In genomic region chr10:18859659-18860058, GRCh38 we compare ENCODE assay signal across 22 cellular contexts.
DNase-seq lines count a peak whose midpoint lies in the region; ATAC-seq, FAIRE-seq and TF ChIP-seq lines count a peak whose summit lies in the region.
"Had no signal": no experiment of that assay in that cellular context is flagged by ENCODE, and none has a peak within 500 bp of the region (broad histone marks: within the 10 kb centered on the region; RNA-seq: fewer than 3 reads in every experiment).

No MANE protein-coding gene starts in this region.

- intact Hi-C loops in IMR-90 (cut with micrococcal nuclease), result no loop called here
- intact Hi-C loops in K562 (cut with micrococcal nuclease), result no loop called here

- no peak overlapping the region for H3K4me2 ChIP-seq in A549
- no peak overlapping the region for H3K4me2 ChIP-seq in IMR-90 (ENCODE audit: low read depth, low read length)
- H3K4me2 ChIP-seq in K562 (ENCODE audit: insufficient read depth, low read length), result no peak overlapping the region
- H3K4me2 ChIP-seq: BLaER1 treated with 17β-estradiol and CSF1 and Interleukin-3, amounts not matched to agents 10 nM and 100 nM had no signal

- TF ChIP-seq EP300 in A549 (IDR thresholded peaks at IDR 0.05) (no peak), K562 (IDR thresholded peaks at IDR 0.05; ENCODE audit: low read length) (no peak)

- no peak overlapping the region for H3K56ac ChIP-seq in IMR-90 (ENCODE audit: extremely low read depth, insufficient read depth, low read length)

- H2AK5ac ChIP-seq in IMR-90 (ENCODE audit: low read depth, low read length), result no peak overlapping the region

- H2BK15ac ChIP-seq in IMR-90 (ENCODE audit: low read depth, low read length), result no peak overlapping the region

- no peaks in the 10 kb centered on the region for H3K27me3 Mint-ChIP-seq in WTC11 (ENCODE audit: low read depth)
- H3K27me3 Mint-ChIP-seq: B cell; CD4-positive, alpha-beta T cell had no signal

- no peaks in the 10 kb centered on the region for H4K20me1 ChIP-seq in IMR-90 (ENCODE audit: insufficient read depth, low read length)
- no peaks in the 10 kb centered on the region for H4K20me1 ChIP-seq in K562 (replicated peaks; ENCODE audit: control insufficient read depth, insufficient read depth, low read length)
- H4K20me1 ChIP-seq: BLaER1 treated with 17β-estradiol and CSF1 and Interleukin-3, amounts not matched to agents 10 nM and 100 nM had no signal

- CTCF ChIA-PET in A549 (lab: Yijun Ruan, JAX), result interaction anchor here (1.1 kb wide), 1 partner anchor 170 kb away, joined by 3 read pairs; no protein-coding TSS in a partner anchor
- CTCF ChIA-PET in IMR-90 (lab: Yijun Ruan, JAX), result interaction anchor here (0.6 kb wide), 1 partner anchor 122 kb away, joined by 3 read pairs; no protein-coding TSS in a partner anchor
- CTCF ChIA-PET in K562 (lab: Yijun Ruan, JAX; ENCODE audit: low intra/inter-chr PET ratio), result no interaction called here
- CTCF ChIA-PET in WTC11 (lab: Charles Lee), result no interaction called here

- H3K27ac Mint-ChIP-seq in WTC11, result no peak overlapping the region
- H3K27ac Mint-ChIP-seq: B cell; CD4-positive, alpha-beta T cell; CD8-positive, alpha-beta T cell had no signal

- H3K27ac ChIP-seq in A549 (no peak overlapping the region), IMR-90 (ENCODE audit: insufficient read depth, low read length) (no peak overlapping the region), K562 (ENCODE audit: extremely low read depth, low read depth, low read length) (no peak overlapping the region)
- H3K27ac ChIP-seq: BLaER1 treated with 17β-estradiol and CSF1 and Interleukin-3, amounts not matched to agents 10 nM and 100 nM; C4-2B had no signal

- no peak overlapping the region for H2BK20ac ChIP-seq in IMR-90 (ENCODE audit: low read depth, low read length)

- TF ChIP-seq POLR2A in A549 (IDR thresholded peaks at IDR 0.05; ENCODE audit: low read length) (no peak), IMR-90 (IDR thresholded peaks at IDR 0.05; ENCODE audit: low read depth, low read length) (no peak), K562 (conservative IDR thresholded peaks at IDR 0.05) (no peak)

- no peak overlapping the region for H2BK120ac ChIP-seq in IMR-90 (ENCODE audit: low read depth, low read length)

- H4K5ac ChIP-seq in IMR-90 (ENCODE audit: low read depth, low read length), result no peak overlapping the region

- TF ChIP-seq CTCF in A549 (IDR thresholded peaks at IDR 0.05) (no peak), IMR-90 (conservative IDR thresholded peaks at IDR 0.05; ENCODE audit: low read depth, low read length) (no peak), K562 (IDR thresholded peaks at IDR 0.05 in 2 of 3, conservative IDR thresholded peaks at IDR 0.05 in 1 of 3; ENCODE audit: insufficient read depth in 2 of 3, low read depth in 1 of 3, low read length in 3 of 3) (no peak), WTC11 (IDR thresholded peaks at IDR 0.05) (no peak)

- no peak overlapping the region for H3K23ac ChIP-seq in IMR-90 (ENCODE audit: low read depth, low read length)

- H2AFZ ChIP-seq in IMR-90 (replicated peaks; ENCODE audit: low read length, poor library complexity) (no peak overlapping the region), K562 (ENCODE audit: low read depth, low read length) (no peak overlapping the region)

- in situ Hi-C loops in IMR-90 (cut with MboI; ENCODE audit: low sequenced_read_pairs) (no loop called here), K562 (cut with MboI) (no loop called here)

- ATAC-seq in A549, result no peak
- ATAC-seq in IMR-90 (ENCODE audit: low read depth), result no peak
- no peak for ATAC-seq in K562
- ATAC-seq in HG03442 (IDR thresholded peaks at IDR 0.05; ENCODE audit: unreplicated experiment), result no peak
- ATAC-seq in WTC11, result no peak
- ATAC-seq: CD8-positive, alpha-beta T cell had no signal

- H3K9me3 Mint-ChIP-seq in WTC11, result peaks cover 10% of the 10 kb centered on the region

- TF ChIP-seq RAD21 in A549 (conservative IDR thresholded peaks at IDR 0.05 in 1 of 2, IDR thresholded peaks at IDR 0.05 in 1 of 2) (no peak), IMR-90 (IDR thresholded peaks at IDR 0.05; ENCODE audit: low read length) (no peak), K562 (CRISPR knock-in tag; conservative IDR thresholded peaks at IDR 0.05 in 1 of 2, IDR thresholded peaks at IDR 0.05 in 1 of 2) (no peak)

- H3K9me3 ChIP-seq in A549, result no peaks in the 10 kb centered on the region
- H3K9me3 ChIP-seq in IMR-90 (ENCODE audit: control insufficient read depth, insufficient read depth, low read length), result no peaks in the 10 kb centered on the region
- no peaks in the 10 kb centered on the region for H3K9me3 ChIP-seq in K562 (replicated peaks; ENCODE audit: control insufficient read depth, insufficient read depth, low read depth, low read length)
- H3K9me3 ChIP-seq: BLaER1 treated with 17β-estradiol and CSF1 and Interleukin-3, amounts not matched to agents 10 nM and 100 nM; Caco-2 had no signal

- H3K79me2 ChIP-seq in K562 (ENCODE audit: control insufficient read depth, insufficient read depth, low read length), result no peaks in the 10 kb centered on the region

- H4K8ac ChIP-seq in IMR-90 (ENCODE audit: low read depth in 2 of 2, low read length in 2 of 2), result no peak overlapping the region

- H3K4me3 ChIP-seq in A549, result no peak overlapping the region
- H3K4me3 ChIP-seq in IMR-90 (ENCODE audit: insufficient read depth, low read depth, low read length), result no peak overlapping the region
- H3K4me3 ChIP-seq in K562, result no peak overlapping the region
- H3K4me3 ChIP-seq: BLaER1 treated with 17β-estradiol and CSF1 and Interleukin-3, amounts not matched to agents 10 nM and 100 nM had no signal

- H3K9ac ChIP-seq in IMR-90 (ENCODE audit: low read depth, low read length), result no peak overlapping the region
- no peak overlapping the region for H3K9ac ChIP-seq in K562 (ENCODE audit: insufficient read depth in 1 of 2, low read depth in 2 of 2, low read length in 2 of 2)
- H3K9ac ChIP-seq: BLaER1 treated with 17β-estradiol and CSF1 and Interleukin-3, amounts not matched to agents 10 nM and 100 nM had no signal

- no peak overlapping the region for H3K14ac ChIP-seq in IMR-90 (replicated peaks; ENCODE audit: low read depth, low read length)

- dilution Hi-C loops in IMR-90 (cut with HindIII; ENCODE audit: low sequenced_read_pairs, unreplicated experiment), result no loop called here

- POLR2A ChIA-PET in A549 (lab: Yijun Ruan, JAX), result no interaction called here
- POLR2A ChIA-PET in IMR-90 (lab: Charles Lee; ENCODE audit: unreplicated experiment), result no interaction called here
- POLR2A ChIA-PET in K562 (lab: Yijun Ruan, JAX), result interaction anchor here (0.6 kb wide), 1 partner anchor 876 kb away, joined by 3 read pairs; no protein-coding TSS in a partner anchor
- POLR2A ChIA-PET in WTC11 (lab: Charles Lee), result no interaction called here

- H3K9me1 ChIP-seq in IMR-90 (ENCODE audit: insufficient read depth, low read length) (no peaks in the 10 kb centered on the region), K562 (ENCODE audit: control insufficient read depth, insufficient read depth, low read length) (no peaks in the 10 kb centered on the region)

- H3K36me3 ChIP-seq in IMR-90 (ENCODE audit: control insufficient read depth, insufficient read depth, low read length) (no peaks in the 10 kb centered on the region), K562 (ENCODE audit: control insufficient read depth, insufficient read depth, low read length) (no peaks in the 10 kb centered on the region)
- H3K36me3 ChIP-seq: BLaER1 treated with 17β-estradiol and CSF1 and Interleukin-3, amounts not matched to agents 10 nM and 100 nM had no signal

- H3K27me3 ChIP-seq in IMR-90 (ENCODE audit: control insufficient read depth, insufficient read depth, low read length) (no peaks in the 10 kb centered on the region), K562 (ENCODE audit: control insufficient read depth in 2 of 2, insufficient read depth in 2 of 2, low read length in 2 of 2) (no peaks in the 10 kb centered on the region)
- H3K27me3 ChIP-seq: BLaER1 treated with 17β-estradiol and CSF1 and Interleukin-3, amounts not matched to agents 10 nM and 100 nM had no signal

- H2BK5ac ChIP-seq in IMR-90 (ENCODE audit: low read depth, low read length, poor library complexity, severe bottlenecking), result no peak overlapping the region

- WGBS in A549 (ENCODE audit: missing lambda C conversion rate), result 7% methylated on average over 1 of the region's 1 CpG
- no CpG with 5 or more reads among the region's 1 CpG for WGBS in IMR-90 (ENCODE audit: extremely low coverage in 2 of 2, insufficient read length in 1 of 2), 2 experiments
- 0% methylated on average over 1 of the region's 1 CpG for WGBS in K562 (ENCODE audit: insufficient coverage, low coverage, missing lambda C conversion rate)

- H3K4ac ChIP-seq in IMR-90 (ENCODE audit: low read depth, low read length), result no peak overlapping the region

- FAIRE-seq in A549 (lab: Jason Lieb, UNC) (no peak), K562 (lab: Jason Lieb, UNC) (no peak)
- FAIRE-seq: A204.1, D721Med, G401.6, GM12891, GM19239 had no signal

- BruUV-seq in IMR-90 (replicated peaks; lab: Mats Ljungman, UMichigan), result no TSS peak
- BruUV-seq in K562 (replicated peaks; lab: Mats Ljungman, UMichigan), result no TSS peak

- no peak overlapping the region for H3K4me3 Mint-ChIP-seq in WTC11
- H3K4me3 Mint-ChIP-seq: B cell; CD4-positive, alpha-beta T cell; CD8-positive, alpha-beta T cell had no signal

- DNase-seq in A549 (ENCODE audit: low read depth in 1 of 2, low spot score in 1 of 2) (no peak), IMR-90 (no peak), K562 (ENCODE audit: extremely low read depth in 1 of 4, low spot score in 3 of 4) (no peak), UCSD-AML1 (lab: John Stamatoyannopoulos, UW; ENCODE audit: unreplicated experiment) (no peak), WTC11 (ENCODE audit: low spot score) (no peak)
- DNase-seq: 8988T; AML-193; Caco-2; Calu3; CD4-positive, alpha-beta T cell; CD8-positive, alpha-beta T cell; DMS79 treated with DMSO at 0.1 percent for 48 hours; GF-D8 had no signal

- H4K91ac ChIP-seq in IMR-90 (ENCODE audit: insufficient read depth, low read depth, low read length), result no peak overlapping the region

- no peaks in the 10 kb centered on the region for H3K4me1 ChIP-seq in A549
- no peaks in the 10 kb centered on the region for H3K4me1 ChIP-seq in IMR-90 (ENCODE audit: control insufficient read depth, insufficient read depth, low read length)
- no peaks in the 10 kb centered on the region for H3K4me1 ChIP-seq in K562 (replicated peaks in 1 of 2; ENCODE audit: control insufficient read depth in 2 of 2, insufficient read depth in 2 of 2, low read length in 2 of 2)
- H3K4me1 ChIP-seq: BLaER1 treated with 17β-estradiol and CSF1 and Interleukin-3, amounts not matched to agents 10 nM and 100 nM; Caco-2 had no signal

- H3K4me1 Mint-ChIP-seq in WTC11, result peaks cover 3% of the 10 kb centered on the region
- H3K4me1 Mint-ChIP-seq: B cell had no signal

- no peaks in the 10 kb centered on the region for H3K36me3 Mint-ChIP-seq in WTC11
- H3K36me3 Mint-ChIP-seq: CD8-positive, alpha-beta T cell had no signal

- no peak overlapping the region for H2AK9ac ChIP-seq in IMR-90 (replicated peaks; ENCODE audit: low read depth, low read length, poor library complexity)

- H3K79me1 ChIP-seq in IMR-90 (ENCODE audit: low read depth in 1 of 2, low read length in 2 of 2), result no peaks in the 10 kb centered on the region

- H3K18ac ChIP-seq in IMR-90 (ENCODE audit: low read depth, low read length), result no peak overlapping the region

TF ChIP-seq in IMR-90, 13 proteins besides CTCF, POLR2A, EP300 and RAD21 (continues in another document):
- no peak for TF ChIP-seq SMC3 (IDR thresholded peaks at IDR 0.05; ENCODE audit: low read depth, low read length)

Comparison
In these comparisons a context has a peak if more than half of its experiments do, and no peak if none do; other contexts are left out.
1. CTCF ChIA-PET loops: an anchor here in A549 (1.1 kb wide) and IMR-90 (0.6 kb wide); none called in K562 and WTC11.